26 cellular contexts compared by ENCODE assay signal in genomic region chr2:233266481-233266880, GRCh38. TPM values are rescaled to one million over a fixed set of nuclear protein-coding genes. Genes with fewer than 3 reads are reported as not detected.
DNase-seq lines count a peak whose midpoint lies in the region; ATAC-seq lines count a peak whose summit lies in the region.
"Had no signal": no experiment of that assay in that cellular context is flagged by ENCODE, and none has a peak within 500 bp of the region (broad histone marks: within the 10 kb centered on the region; RNA-seq: fewer than 3 reads in every experiment).

No MANE protein-coding gene starts in this region.

- H3K4me3 Mint-ChIP-seq in activated CD4-positive, alpha-beta T cell treated with anti-CD3 and anti-CD28 coated beads, Interleukin-2, amount 10 ng/mL, durations not matched to agents 24 days and 14 days = no peak overlapping the region
- H3K4me3 Mint-ChIP-seq in IgD-negative memory B cell = peak overlapping the region in 2 of 4 donors; percentile 39 to 65
- no peak overlapping the region for H3K4me3 Mint-ChIP-seq in activated naive CD8-positive, alpha-beta T cell treated with anti-CD3 and anti-CD28 coated beads for 36 hours
- H3K4me3 Mint-ChIP-seq: mesothelial cell of epicardium had no signal

- no peak for DNase-seq in activated CD4-positive, alpha-beta T cell treated with anti-CD3 and anti-CD28 coated beads, Interleukin-2, amount 10 ng/mL, durations not matched to agents 24 days and 14 days
- no peak for DNase-seq in activated CD4-positive, alpha-beta T cell treated with anti-CD3 and anti-CD28 coated beads, Interleukin-2, amount 50 U/mL, for 48 hours
- DNase-seq in activated naive CD8-positive, alpha-beta T cell treated with anti-CD3 and anti-CD28 coated beads for 36 hours = no peak
- DNase-seq in trophoblast cell (peak; percentile 25 to 76), NCI-H1417 treated with DMSO at 0.1 percent for 48 hours (lab: John Stamatoyannopoulos, UW) (no peak), DMS153 treated with DMSO at 0.1 percent for 48 hours (lab: John Stamatoyannopoulos, UW; ENCODE audit: unreplicated experiment) (no peak)
- DNase-seq: brain microvascular endothelial cell; DMS 273 treated with DMSO at 0.1 percent for 48 hours; glutamatergic neuron; GM23248; NCI-H1105; NCI-H2081 treated with DMSO at 0.1 percent for 48 hours; NCI-H446 treated with DMSO at 0.1 percent for 48 hours; stimulated activated CD4-positive, alpha-beta T cell treated with anti-CD3 and anti-CD28 coated beads, Interleukin-4, amount 100 ng/mL, for 24 hours had no signal

- intact Hi-C loops in activated CD4-positive, alpha-beta T cell treated with anti-CD3 and anti-CD28 coated beads, Interleukin-2, amount 10 ng/mL, durations not matched to agents 24 days and 14 days (cut with micrococcal nuclease) = loop anchor here (5.0 kb wide), 1 partner anchor 86 kb away; the partner anchor contains the start of gene DGKD

- H3K4ac ChIP-seq in trophoblast cell (ENCODE audit: low read depth, low read length) = no peak overlapping the region

- no peak overlapping the region for H3K4me3 ChIP-seq in trophoblast cell (ENCODE audit: low read depth, low read length)
- H3K4me3 ChIP-seq: A549, BLaER1, GM23248, SK-N-MC, skin epidermis, vagina had no signal

- no peaks in the 10 kb centered on the region for H3K9me3 Mint-ChIP-seq in activated CD4-positive, alpha-beta T cell treated with anti-CD3 and anti-CD28 coated beads, Interleukin-2, amount 10 ng/mL, durations not matched to agents 24 days and 14 days
- no peaks in the 10 kb centered on the region for H3K9me3 Mint-ChIP-seq in IgD-negative memory B cell
- H3K9me3 Mint-ChIP-seq in activated naive CD8-positive, alpha-beta T cell treated with anti-CD3 and anti-CD28 coated beads for 36 hours = no peaks in the 10 kb centered on the region
- H3K9me3 Mint-ChIP-seq: mesothelial cell of epicardium had no signal

- H3K36me3 Mint-ChIP-seq in activated CD4-positive, alpha-beta T cell treated with anti-CD3 and anti-CD28 coated beads, Interleukin-2, amount 10 ng/mL, durations not matched to agents 24 days and 14 days (ENCODE audit: low read depth) = peaks cover 76% of the 10 kb centered on the region
- H3K36me3 Mint-ChIP-seq in IgD-negative memory B cell = peaks cover 15% of the 10 kb centered on the region
- H3K36me3 Mint-ChIP-seq in activated naive CD8-positive, alpha-beta T cell treated with anti-CD3 and anti-CD28 coated beads for 36 hours = peaks cover 65% of the 10 kb centered on the region

- H3K79me2 ChIP-seq in trophoblast cell (ENCODE audit: control insufficient read depth, insufficient read depth, low read length, poor library complexity) = no peaks in the 10 kb centered on the region

- no peak overlapping the region for H4K8ac ChIP-seq in trophoblast cell (ENCODE audit: low read depth, low read length)

- peaks cover 37 to 46% of the 10 kb centered on the region in 2 experiments for H3K36me3 ChIP-seq in trophoblast cell (ENCODE audit: control insufficient read depth in 1 of 2, insufficient read depth in 2 of 2, low read length in 2 of 2)

- no peak overlapping the region for H2BK12ac ChIP-seq in trophoblast cell (ENCODE audit: low read length)

- no peak overlapping the region for H3K23ac ChIP-seq in trophoblast cell (ENCODE audit: low read length)

- H2BK120ac ChIP-seq in trophoblast cell (ENCODE audit: insufficient read depth, low read length, poor library complexity) = no peak overlapping the region

- no peak for ATAC-seq in HG03159 (IDR thresholded peaks at IDR 0.05; ENCODE audit: unreplicated experiment)
- ATAC-seq: A549; activated CD4-positive, CD25-positive, alpha-beta regulatory T cell treated with anti-CD3 and anti-CD28 coated beads, Interleukin-2, amount 50 U/mL, for 24 hours; HepG2 had no signal

- peak overlapping the region; percentile 69 for H3K27ac Mint-ChIP-seq in activated CD4-positive, alpha-beta T cell treated with anti-CD3 and anti-CD28 coated beads, Interleukin-2, amount 10 ng/mL, durations not matched to agents 24 days and 14 days
- H3K27ac Mint-ChIP-seq in IgD-negative memory B cell = peak overlapping the region; percentile 39 to 98 (median 80)
- H3K27ac Mint-ChIP-seq in activated naive CD8-positive, alpha-beta T cell treated with anti-CD3 and anti-CD28 coated beads for 36 hours = peak overlapping the region; percentile 96
- H3K27ac Mint-ChIP-seq: mesothelial cell of epicardium had no signal

- no peaks in the 10 kb centered on the region for H3K79me1 ChIP-seq in trophoblast cell (ENCODE audit: low read length)

- H2BK5ac ChIP-seq in trophoblast cell (ENCODE audit: low read depth, low read length, poor library complexity) = no peak overlapping the region

- H3K9ac ChIP-seq in trophoblast cell (ENCODE audit: low read length) = no peak overlapping the region
- H3K9ac ChIP-seq: BLaER1, GM23248 had no signal

- no peaks in the 10 kb centered on the region for H3K27me3 ChIP-seq in trophoblast cell (ENCODE audit: insufficient read depth, low read length)
- H3K27me3 ChIP-seq: BLaER1, brain microvascular endothelial cell, vagina had no signal

- no peak overlapping the region for H4K91ac ChIP-seq in trophoblast cell (ENCODE audit: low read depth, low read length)

- H3K4me2 ChIP-seq in trophoblast cell (ENCODE audit: low read length) = no peak overlapping the region
- H3K4me2 ChIP-seq: A549, BLaER1 had no signal

- H3K4me1 ChIP-seq in trophoblast cell (ENCODE audit: control insufficient read depth in 1 of 2, insufficient read depth in 2 of 2, low read length in 2 of 2) = peaks cover 0 to 6% of the 10 kb centered on the region in 2 experiments
- H3K4me1 ChIP-seq: A549, vagina had no signal

- no CpG with 5 or more reads among the region's 4 CpGs for WGBS in trophoblast cell (ENCODE audit: extremely low coverage, insufficient coverage, insufficient read length)

- H3K4me1 Mint-ChIP-seq in activated CD4-positive, alpha-beta T cell treated with anti-CD3 and anti-CD28 coated beads, Interleukin-2, amount 10 ng/mL, durations not matched to agents 24 days and 14 days = peaks cover 62% of the 10 kb centered on the region
- peaks cover 38 to 53% (median 49%) of the 10 kb centered on the region in 3 donors for H3K4me1 Mint-ChIP-seq in IgD-negative memory B cell
- H3K4me1 Mint-ChIP-seq in activated naive CD8-positive, alpha-beta T cell treated with anti-CD3 and anti-CD28 coated beads for 36 hours = peaks cover 64% of the 10 kb centered on the region
- H3K4me1 Mint-ChIP-seq: mesothelial cell of epicardium had no signal

- no peak overlapping the region for H3K18ac ChIP-seq in trophoblast cell (ENCODE audit: low read length)

- no peaks in the 10 kb centered on the region for H3K27me3 Mint-ChIP-seq in activated CD4-positive, alpha-beta T cell treated with anti-CD3 and anti-CD28 coated beads, Interleukin-2, amount 10 ng/mL, durations not matched to agents 24 days and 14 days
- H3K27me3 Mint-ChIP-seq in IgD-negative memory B cell = no peaks in the 10 kb centered on the region
- H3K27me3 Mint-ChIP-seq in activated naive CD8-positive, alpha-beta T cell treated with anti-CD3 and anti-CD28 coated beads for 36 hours = no peaks in the 10 kb centered on the region

- H3K14ac ChIP-seq in trophoblast cell (ENCODE audit: low read length) = no peak overlapping the region

- H2AFZ ChIP-seq in trophoblast cell (ENCODE audit: insufficient read depth, low read length, poor library complexity) = no peak overlapping the region
- H2AFZ ChIP-seq: GM23248 had no signal

- H3K27ac ChIP-seq in trophoblast cell (ENCODE audit: low read depth, low read length) = no peak overlapping the region
- H3K27ac ChIP-seq: A549, BLaER1, brain microvascular endothelial cell, GM23248, SK-N-MC, vagina had no signal

- H3K9me3 ChIP-seq in trophoblast cell (ENCODE audit: insufficient read depth, low read depth, low read length) = no peaks in the 10 kb centered on the region
- H3K9me3 ChIP-seq: A549, BLaER1, vagina had no signal

- no peak overlapping the region for H2AK5ac ChIP-seq in trophoblast cell (ENCODE audit: low read length)

- H4K12ac ChIP-seq in trophoblast cell (ENCODE audit: low read depth, low read length) = no peak overlapping the region

RNA-seq across cellular contexts. Expression of gene ATG16L1, which starts 15.0 kb away (rescaled TPM):
- total RNA-seq in activated CD4-positive, alpha-beta T cell treated with anti-CD3 and anti-CD28 coated beads, Interleukin-2, amount 10 ng/mL, durations not matched to agents 24 days and 14 days = 36.7 and 37.9 TPM in 2 replicates
- 11.2 TPM for polyA plus RNA-seq in IgD-negative memory B cell
- total RNA-seq in activated naive CD8-positive, alpha-beta T cell treated with anti-CD3 and anti-CD28 coated beads for 36 hours = 10 to 100 TPM; 23.4 to 26.1 TPM
- 22.2 and 23.6 TPM in 2 replicates for polyA plus RNA-seq in trophoblast cell (2013)

RNA-seq across cellular contexts. Expression of gene SAG, which starts 41.1 kb away (rescaled TPM):
- not detected in 2 replicates for total RNA-seq in activated CD4-positive, alpha-beta T cell treated with anti-CD3 and anti-CD28 coated beads, Interleukin-2, amount 10 ng/mL, durations not matched to agents 24 days and 14 days
- not detected for polyA plus RNA-seq in IgD-negative memory B cell
- total RNA-seq in activated naive CD8-positive, alpha-beta T cell treated with anti-CD3 and anti-CD28 coated beads for 36 hours = under 1 TPM in 1 of 2 experiments, not detected in 1; 0.31 TPM
- under 0.01 TPM in 1 of 2 replicates, not detected in the other for polyA plus RNA-seq in trophoblast cell (2013)
- total RNA-seq: fibroblast of lung, GM23248, HepG2, left lobe of liver, mesothelial cell of epicardium, vagina had no signal
- polyA plus RNA-seq: A549, fibroblast of lung, GM23248, HepG2 had no signal

Comparison
In these comparisons a context has a peak if more than half of its experiments do, and no peak if none do; other contexts are left out.
1. DNase-seq: peak in trophoblast cell (2 of 2); none in activated CD4-positive, alpha-beta T cell treated with anti-CD3 and anti-CD28 coated beads, Interleukin-2, amount 10 ng/mL, durations not matched to agents 24 days and 14 days (single experiment), activated CD4-positive, alpha-beta T cell treated with anti-CD3 and anti-CD28 coated beads, Interleukin-2, amount 50 U/mL, for 48 hours (0 of 2), activated naive CD8-positive, alpha-beta T cell treated with anti-CD3 and anti-CD28 coated beads for 36 hours (single experiment), NCI-H1417 treated with DMSO at 0.1 percent for 48 hours (single experiment) and DMS153 treated with DMSO at 0.1 percent for 48 hours (single experiment).
2. Peak in every context shown above with its lines, with median percentiles within 50 percentile points of each other: H3K27ac Mint-ChIP-seq.